In the genomic region with DNA sequence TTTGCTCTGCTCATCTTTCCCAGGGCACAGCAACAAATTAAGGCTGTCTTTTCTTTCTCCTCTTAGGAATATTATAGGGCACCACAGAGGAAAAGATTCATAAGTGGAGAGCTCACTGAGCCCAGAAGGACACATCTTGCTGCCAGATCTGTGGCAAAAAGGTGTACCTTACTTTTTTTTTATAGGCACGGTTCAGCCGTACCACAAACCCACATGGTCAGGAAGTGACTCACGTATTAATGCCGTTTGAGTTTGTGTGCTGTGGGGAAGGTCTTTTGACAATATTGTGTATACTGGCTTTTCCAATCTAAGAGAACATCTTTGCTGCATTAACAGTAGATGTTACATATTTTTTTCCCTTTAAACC, we compare ENCODE assay signal across 8 cellular contexts. TPM values are rescaled to one million over a fixed set of nuclear protein-coding genes. Genes with fewer than 3 reads are reported as not detected.
A peak's percentile ranks its signal among the peaks of the same experiment; 100 is the strongest.
DNase-seq lines count a peak whose midpoint lies in the region; TF ChIP-seq lines count a peak whose summit lies in the region.

No MANE protein-coding gene starts in this region.

- peak; percentile 37 to 42 for DNase-seq in SHP77 (lab: John Stamatoyannopoulos, UW)
- no peak for DNase-seq in SHP77 treated with DMSO at 0.1 percent for 48 hours (lab: John Stamatoyannopoulos, UW)
- DNase-seq in HFF-Myc (ENCODE audit: extremely low read depth, low read depth) = peak; percentile 85
- DNase-seq in MM.1S = peak; percentile 76
- peak; percentile 65 for DNase-seq in activated CD4-positive, alpha-beta memory T cell treated with anti-CD3 and anti-CD28 coated beads for 36 hours
- peak; percentile 55 for DNase-seq in fibroblast of the aortic adventitia (ENCODE audit: low read depth)
- DNase-seq in stimulated activated naive CD4-positive, alpha-beta T cell treated with Interleukin-2 at 50 U/mL for 16 hours (lab: John Stamatoyannopoulos, UW) = peak; percentile 37
- no peak for DNase-seq in osteocyte (ENCODE audit: extremely low spot score, unreplicated experiment)

- H3K27ac Mint-ChIP-seq in activated CD4-positive, alpha-beta memory T cell treated with anti-CD3 and anti-CD28 coated beads for 36 hours = peak overlapping the region; percentile 76
- no peak overlapping the region for H3K27ac Mint-ChIP-seq in osteocyte (ENCODE audit: unreplicated experiment)

- peak overlapping the region; percentile 97 for H3K4me2 ChIP-seq in MM.1S (ENCODE audit: low read depth, low read length)

- H4K20me1 ChIP-seq in MM.1S (ENCODE audit: insufficient read depth, low read length) = no peaks in the 10 kb centered on the region

- no peaks in the 10 kb centered on the region for H3K79me2 ChIP-seq in MM.1S (ENCODE audit: low read length)

- peaks cover 5% of the 10 kb centered on the region for H3K9me3 Mint-ChIP-seq in activated CD4-positive, alpha-beta memory T cell treated with anti-CD3 and anti-CD28 coated beads for 36 hours
- peaks cover 3% of the 10 kb centered on the region for H3K9me3 Mint-ChIP-seq in osteocyte (ENCODE audit: unreplicated experiment)

- peaks cover 39% of the 10 kb centered on the region for H3F3A ChIP-seq in MM.1S (ENCODE audit: insufficient read depth, low read length)

- POLR2A ChIA-PET in activated CD4-positive, alpha-beta memory T cell treated with anti-CD3 and anti-CD28 coated beads for 36 hours (lab: Charles Lee) = interaction anchor here (1.1 to 3.1 kb wide), 5 partner anchors 13 to 107 kb away, joined by 3 to 22 read pairs (median 5); partner anchors contain the start of genes MCM3 and PAQR8

- H3K4me3 Mint-ChIP-seq in activated CD4-positive, alpha-beta memory T cell treated with anti-CD3 and anti-CD28 coated beads for 36 hours = peak overlapping the region; percentile 24
- H3K4me3 Mint-ChIP-seq in osteocyte (ENCODE audit: unreplicated experiment) = no peak overlapping the region

- no peaks in the 10 kb centered on the region for H3K27me3 ChIP-seq in MM.1S (replicated peaks; ENCODE audit: insufficient read depth, low read length)

- TF ChIP-seq CTCF in HFF-Myc (IDR thresholded peaks at IDR 0.05; ENCODE audit: low read depth, low read length, missing control alignments) (no peak), MM.1S (IDR thresholded peaks at IDR 0.05; ENCODE audit: low read length) (no peak), fibroblast of the aortic adventitia (IDR thresholded peaks at IDR 0.05; ENCODE audit: insufficient read depth, low read length) (no peak), osteocyte (IDR thresholded peaks at IDR 0.05) (no peak)

- peak overlapping the region; percentile 95 for H3K27ac ChIP-seq in MM.1S (ENCODE audit: low read length)

- H3K9me2 ChIP-seq in MM.1S (replicated peaks; ENCODE audit: insufficient read depth, low read length) = no peaks in the 10 kb centered on the region

- H3K4me1 Mint-ChIP-seq in activated CD4-positive, alpha-beta memory T cell treated with anti-CD3 and anti-CD28 coated beads for 36 hours (ENCODE audit: low read depth) = peaks cover 79% of the 10 kb centered on the region
- H3K4me1 Mint-ChIP-seq in osteocyte (ENCODE audit: unreplicated experiment) = peaks cover 15% of the 10 kb centered on the region

- peak overlapping the region; percentile 69 for H3K9ac ChIP-seq in MM.1S (ENCODE audit: low read length)

- H3K4me3 ChIP-seq in HFF-Myc (replicated peaks; ENCODE audit: low read depth, low read length) = no peak overlapping the region
- peak overlapping the region; percentile 36; the same call in 1 of the 2 replicates for H3K4me3 ChIP-seq in MM.1S (ENCODE audit: low read length)
- H3K4me3 ChIP-seq in fibroblast of the aortic adventitia (ENCODE audit: low read depth, low read length) = no peak overlapping the region

- CTCF ChIA-PET in activated CD4-positive, alpha-beta memory T cell treated with anti-CD3 and anti-CD28 coated beads for 36 hours (lab: Charles Lee) = interaction anchor here (0.7 to 4.4 kb wide), 12 partner anchors 8 to 229 kb away, joined by 3 to 40 read pairs (median 6); partner anchors contain the start of genes EFHC1, MCM3 and PAQR8

- H2AFZ ChIP-seq in MM.1S (ENCODE audit: low read length) = peak overlapping the region; percentile 19; the same call in 1 of the 2 replicates

- H3K36me3 Mint-ChIP-seq in activated CD4-positive, alpha-beta memory T cell treated with anti-CD3 and anti-CD28 coated beads for 36 hours = no peaks in the 10 kb centered on the region
- H3K36me3 Mint-ChIP-seq in osteocyte (ENCODE audit: unreplicated experiment) = peaks cover 3% of the 10 kb centered on the region

- no peaks in the 10 kb centered on the region for H3K9me3 ChIP-seq in MM.1S (replicated peaks; ENCODE audit: insufficient read depth, low read length)

- H3K4me1 ChIP-seq in MM.1S (ENCODE audit: low read length) = peaks cover 38% of the 10 kb centered on the region

- H3K27me3 Mint-ChIP-seq in activated CD4-positive, alpha-beta memory T cell treated with anti-CD3 and anti-CD28 coated beads for 36 hours = no peaks in the 10 kb centered on the region
- no peaks in the 10 kb centered on the region for H3K27me3 Mint-ChIP-seq in osteocyte (ENCODE audit: unreplicated experiment)

- intact Hi-C loops in activated CD4-positive, alpha-beta memory T cell treated with anti-CD3 and anti-CD28 coated beads for 36 hours (cut with micrococcal nuclease) = loop anchor here (1.0 to 10.0 kb wide), 7 partner anchors 8 to 674 kb away; partner anchors contain the start of genes FBXO9, GSTA4 and PAQR8

- H3K36me3 ChIP-seq in MM.1S (replicated peaks; ENCODE audit: insufficient read depth, low read length) = no peaks in the 10 kb centered on the region

RNA-seq across cellular contexts. Expression of gene PAQR8, which starts 28.4 kb away (rescaled TPM):
- total RNA-seq in activated CD4-positive, alpha-beta memory T cell treated with anti-CD3 and anti-CD28 coated beads for 36 hours = 10 to 100 TPM; 11.2 to 12.2 TPM
- 3.5 and 8.6 TPM in 2 replicates for total RNA-seq in fibroblast of the aortic adventitia (ENCODE audit: low replicate concordance)
- 13.1 and 13.4 TPM in 2 replicates for total RNA-seq in osteocyte

RNA-seq across cellular contexts. Expression of gene EFHC1, which starts 29.8 kb away (rescaled TPM):
- 1 to 10 TPM; 1.9 to 3.1 TPM for total RNA-seq in activated CD4-positive, alpha-beta memory T cell treated with anti-CD3 and anti-CD28 coated beads for 36 hours
- 30.3 and 44.2 TPM in 2 replicates for total RNA-seq in fibroblast of the aortic adventitia (ENCODE audit: low replicate concordance)
- 28.9 and 33.8 TPM in 2 replicates for total RNA-seq in osteocyte

Comparison
In these comparisons a context has a peak if more than half of its experiments do, and no peak if none do; other contexts are left out.
1. DNase-seq: peak in SHP77 (2 of 2), HFF-Myc (single experiment), MM.1S (single experiment), activated CD4-positive, alpha-beta memory T cell treated with anti-CD3 and anti-CD28 coated beads for 36 hours (single experiment), fibroblast of the aortic adventitia (single experiment) and stimulated activated naive CD4-positive, alpha-beta T cell treated with Interleukin-2 at 50 U/mL for 16 hours (single experiment); none in SHP77 treated with DMSO at 0.1 percent for 48 hours (single experiment) and osteocyte (single experiment).